ENCODE assay signal across 1 cellular context in the genomic region with DNA sequence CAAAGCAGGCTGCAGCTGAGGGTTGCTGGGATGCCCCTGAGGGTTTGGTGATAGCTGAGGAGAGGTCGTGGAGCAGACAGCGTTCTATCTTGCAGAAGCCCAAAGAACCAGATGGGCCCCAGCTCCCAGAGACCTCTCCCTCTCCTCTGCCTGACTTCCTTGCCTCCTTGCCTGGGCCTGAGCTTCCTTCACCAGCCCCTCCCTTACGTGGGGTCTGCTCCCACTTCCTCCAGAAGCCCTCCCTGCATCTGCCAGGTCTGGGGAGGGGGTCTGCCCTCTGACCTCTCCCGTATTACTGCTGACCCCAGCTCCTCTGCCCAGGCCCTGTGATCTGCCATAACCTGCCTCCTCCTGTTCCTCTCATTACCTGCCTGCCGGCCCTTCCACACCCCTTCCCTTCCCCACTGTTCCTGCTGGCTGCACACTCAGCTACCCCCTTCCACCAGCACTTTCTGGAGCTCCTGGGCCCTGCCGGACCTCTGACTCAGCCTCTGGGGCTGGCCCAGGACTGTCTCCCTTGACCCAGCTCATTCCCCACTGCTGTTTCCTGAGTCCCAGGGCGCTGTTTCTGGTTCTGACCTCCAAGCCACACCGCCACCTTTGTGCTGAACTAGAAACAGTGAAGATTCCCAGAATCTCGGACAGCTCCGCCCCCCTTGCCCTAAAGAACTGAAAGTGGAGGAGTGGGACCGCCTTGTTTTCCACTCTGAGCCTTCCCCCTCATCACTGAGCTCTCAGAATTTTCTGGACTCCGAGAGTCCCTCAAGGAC.
TF ChIP-seq lines count a peak whose summit lies in the region.

No MANE protein-coding gene starts in this region.

TF ChIP-seq in SK-N-SH treated with all-trans-retinoic acid at 6 μM for 48 hours, 23 proteins besides CTCF, POLR2A, EP300 and RAD21 (continued from another document):
- TF ChIP-seq CSRNP3 (CRISPR knock-in tag; IDR thresholded peaks at IDR 0.05), result no peak
- no peak for TF ChIP-seq BACH2 (CRISPR knock-in tag; IDR thresholded peaks at IDR 0.05; ENCODE audit: borderline replicate concordance)
- TF ChIP-seq POU6F1 (CRISPR knock-in tag; IDR thresholded peaks at IDR 0.05; ENCODE audit: borderline replicate concordance, low read depth), result no peak
- TF ChIP-seq PPARA (CRISPR knock-in tag; IDR thresholded peaks at IDR 0.05; ENCODE audit: borderline replicate concordance), result no peak
- no peak for TF ChIP-seq ZNF70 (CRISPR knock-in tag; IDR thresholded peaks at IDR 0.05)
- TF ChIP-seq RARB (CRISPR knock-in tag; IDR thresholded peaks at IDR 0.05), result no peak
- TF ChIP-seq GLIS3 (CRISPR knock-in tag; IDR thresholded peaks at IDR 0.05), result no peak
- no peak for TF ChIP-seq PATZ1 (CRISPR knock-in tag; IDR thresholded peaks at IDR 0.05; ENCODE audit: borderline replicate concordance)
- TF ChIP-seq ZNF565 (CRISPR knock-in tag; conservative IDR thresholded peaks at IDR 0.05; ENCODE audit: low read depth), result no peak
- TF ChIP-seq, protein P1, sequence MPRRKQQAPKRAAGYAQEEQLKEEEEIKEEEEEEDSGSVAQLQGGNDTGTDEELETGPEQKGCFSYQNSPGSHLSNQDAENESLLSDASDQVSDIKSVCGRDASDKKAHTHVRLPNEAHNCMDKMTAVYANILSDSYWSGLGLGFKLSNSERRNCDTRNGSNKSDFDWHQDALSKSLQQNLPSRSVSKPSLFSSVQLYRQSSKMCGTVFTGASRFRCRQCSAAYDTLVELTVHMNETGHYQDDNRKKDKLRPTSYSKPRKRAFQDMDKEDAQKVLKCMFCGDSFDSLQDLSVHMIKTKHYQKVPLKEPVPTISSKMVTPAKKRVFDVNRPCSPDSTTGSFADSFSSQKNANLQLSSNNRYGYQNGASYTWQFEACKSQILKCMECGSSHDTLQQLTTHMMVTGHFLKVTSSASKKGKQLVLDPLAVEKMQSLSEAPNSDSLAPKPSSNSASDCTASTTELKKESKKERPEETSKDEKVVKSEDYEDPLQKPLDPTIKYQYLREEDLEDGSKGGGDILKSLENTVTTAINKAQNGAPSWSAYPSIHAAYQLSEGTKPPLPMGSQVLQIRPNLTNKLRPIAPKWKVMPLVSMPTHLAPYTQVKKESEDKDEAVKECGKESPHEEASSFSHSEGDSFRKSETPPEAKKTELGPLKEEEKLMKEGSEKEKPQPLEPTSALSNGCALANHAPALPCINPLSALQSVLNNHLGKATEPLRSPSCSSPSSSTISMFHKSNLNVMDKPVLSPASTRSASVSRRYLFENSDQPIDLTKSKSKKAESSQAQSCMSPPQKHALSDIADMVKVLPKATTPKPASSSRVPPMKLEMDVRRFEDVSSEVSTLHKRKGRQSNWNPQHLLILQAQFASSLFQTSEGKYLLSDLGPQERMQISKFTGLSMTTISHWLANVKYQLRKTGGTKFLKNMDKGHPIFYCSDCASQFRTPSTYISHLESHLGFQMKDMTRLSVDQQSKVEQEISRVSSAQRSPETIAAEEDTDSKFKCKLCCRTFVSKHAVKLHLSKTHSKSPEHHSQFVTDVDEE (CRISPR knock-in tag; IDR thresholded peaks at IDR 0.05), result no peak
- TF ChIP-seq ESRRG (CRISPR knock-in tag; IDR thresholded peaks at IDR 0.05), result no peak
